In genomic region chr2:32825291-32825712, GRCh38 we compare ENCODE assay signal across 1 cellular context.
TF ChIP-seq lines count a peak whose summit lies in the region.

No MANE protein-coding gene starts in this region.

TF ChIP-seq in GM23338, 12 proteins besides CTCF, POLR2A, EP300 and RAD21 (continued from another document):
- no peak for TF ChIP-seq ZNF462 (CRISPR knock-in tag; IDR thresholded peaks at IDR 0.05)
- no peak for TF ChIP-seq ZNF114 (CRISPR knock-in tag; IDR thresholded peaks at IDR 0.05)
- TF ChIP-seq JUNB (IDR thresholded peaks at IDR 0.05; ENCODE audit: unreplicated experiment), result no peak
- TF ChIP-seq POLR2AphosphoS5 (IDR thresholded peaks at IDR 0.05; ENCODE audit: low read depth), result no peak
